1 cellular context compared by ENCODE assay signal in genomic region chr16:23857256-23857891, GRCh38.
TF ChIP-seq lines count a peak whose summit lies in the region.

No MANE protein-coding gene starts in this region.

TF ChIP-seq in K562, 482 proteins besides CTCF, POLR2A, EP300 and RAD21 (continues in another document):
- TF ChIP-seq ZNF511 (CRISPR knock-in tag; IDR thresholded peaks at IDR 0.05), result no peak
- no peak for TF ChIP-seq ZNF639 (CRISPR knock-in tag; conservative IDR thresholded peaks at IDR 0.05 in 1 of 2, IDR thresholded peaks at IDR 0.05 in 1 of 2)
- TF ChIP-seq NCOR1 (IDR thresholded peaks at IDR 0.05), result 0 out of 2 replicates have a peak, but pooled peaks have one; percentile 16
- no peak for TF ChIP-seq BCOR (IDR thresholded peaks at IDR 0.05)
- TF ChIP-seq PRMT5 (CRISPR knock-in tag; IDR thresholded peaks at IDR 0.05), result no peak
- 0 out of 2 replicates have a peak, but pooled peaks have one; percentile 18 for TF ChIP-seq VEZF1 (CRISPR knock-in tag; IDR thresholded peaks at IDR 0.05)
- no peak for TF ChIP-seq RREB1 (CRISPR knock-in tag; IDR thresholded peaks at IDR 0.05)
- no peak for TF ChIP-seq ZNF232 (CRISPR knock-in tag; IDR thresholded peaks at IDR 0.05)
- no peak for TF ChIP-seq ZNF695 (CRISPR knock-in tag; IDR thresholded peaks at IDR 0.05)
- TF ChIP-seq MNT (conservative IDR thresholded peaks at IDR 0.05), result peak; percentile 61 to 82
- no peak for TF ChIP-seq ZBTB33 (CRISPR knock-in tag; IDR thresholded peaks at IDR 0.05)
- no peak for TF ChIP-seq ZNF395 (CRISPR knock-in tag; IDR thresholded peaks at IDR 0.05)
- TF ChIP-seq CBX3 (IDR thresholded peaks at IDR 0.05; ENCODE audit: borderline replicate concordance in 1 of 2, low read length in 2 of 2), result no peak
- TF ChIP-seq RFX7 (CRISPR knock-in tag; IDR thresholded peaks at IDR 0.05), result no peak
- TF ChIP-seq ZNF354B (CRISPR knock-in tag; IDR thresholded peaks at IDR 0.05), result no peak
- no peak for TF ChIP-seq POLR2AphosphoS2 (IDR thresholded peaks at IDR 0.05; ENCODE audit: low read length)
- no peak for TF ChIP-seq ZNF143 (CRISPR knock-in tag; IDR thresholded peaks at IDR 0.05)
- TF ChIP-seq NELFE (IDR thresholded peaks at IDR 0.05; ENCODE audit: insufficient read depth, insufficient read length), result no peak
- TF ChIP-seq NONO (IDR thresholded peaks at IDR 0.05; ENCODE audit: low read depth in 2 of 2, low read length in 1 of 2), result no peak
- no peak for TF ChIP-seq ZBTB12 (CRISPR knock-in tag; IDR thresholded peaks at IDR 0.05)
- TF ChIP-seq HLTF (IDR thresholded peaks at IDR 0.05), result no peak
- TF ChIP-seq ZBTB26 (CRISPR knock-in tag; IDR thresholded peaks at IDR 0.05), result no peak
- TF ChIP-seq EGR1 (conservative IDR thresholded peaks at IDR 0.05), result peak; percentile 85
- no peak for TF ChIP-seq ZC3H11A (IDR thresholded peaks at IDR 0.05; ENCODE audit: low read depth, low read length)
- TF ChIP-seq KDM1A (IDR thresholded peaks at IDR 0.05), result peak; percentile 19 to 41; a peak in 3 of 4 replicates
- TF ChIP-seq BRF2 (IDR thresholded peaks at IDR 0.05; ENCODE audit: borderline replicate concordance, insufficient read depth, insufficient read length), result no peak
- no peak for TF ChIP-seq PHTF2 (CRISPR knock-in tag; IDR thresholded peaks at IDR 0.05)
- peak; percentile 43; the same call in 1 of the 2 replicates for TF ChIP-seq CBFA2T3 (IDR thresholded peaks at IDR 0.05)
- TF ChIP-seq MXI1 (IDR thresholded peaks at IDR 0.05; ENCODE audit: low read depth, low read length), result no peak
- TF ChIP-seq ZFP1 (CRISPR knock-in tag; IDR thresholded peaks at IDR 0.05), result no peak
- no peak for TF ChIP-seq GTF2F1 (IDR thresholded peaks at IDR 0.05; ENCODE audit: low read depth, low read length)
- TF ChIP-seq SOX6 (IDR thresholded peaks at IDR 0.05), result no peak
- TF ChIP-seq ETS2 (tag; IDR thresholded peaks at IDR 0.05; ENCODE audit: borderline replicate concordance, poor library complexity, severe bottlenecking), result no peak
- no peak for TF ChIP-seq C11orf30 (IDR thresholded peaks at IDR 0.05; ENCODE audit: low read depth)
- TF ChIP-seq TRIM25 (IDR thresholded peaks at IDR 0.05; ENCODE audit: borderline replicate concordance), result no peak
- no peak for TF ChIP-seq KLF16 (IDR thresholded peaks at IDR 0.05)
- TF ChIP-seq PREB (CRISPR knock-in tag; IDR thresholded peaks at IDR 0.05), result no peak
- peak; percentile 92 for TF ChIP-seq BHLHE40 (IDR thresholded peaks at IDR 0.05; ENCODE audit: low read length)
